ENCODE assay signal across 11 cellular contexts in genomic region chr4:137529432-137529831, GRCh38. TPM values are rescaled to one million over a fixed set of nuclear protein-coding genes. Genes with fewer than 3 reads are reported as not detected.
DNase-seq lines count a peak whose midpoint lies in the region; ATAC-seq and TF ChIP-seq lines count a peak whose summit lies in the region.
"Had no signal": no experiment of that assay in that cellular context is flagged by ENCODE, and none has a peak within 500 bp of the region (broad histone marks: within the 10 kb centered on the region; RNA-seq: fewer than 3 reads in every experiment).

No MANE protein-coding gene starts in this region.

- CTCF ChIA-PET in CD8-positive, alpha-beta T cell (lab: Charles Lee), result no interaction called here

- 42% methylated on average over 3 of the region's 5 CpGs for WGBS in right lobe of liver (ENCODE audit: insufficient coverage, low coverage, low lambda C conversion rate, missing lambda C conversion rate)
- 60 to 79% (median 68%) methylated on average over 5 of the region's 5 CpGs for WGBS in stomach, 5 donors

- H3K27me3 ChIP-seq in H7 (ENCODE audit: control insufficient read depth, insufficient read depth, low read length) (no peaks in the 10 kb centered on the region), right lobe of liver (no peaks in the 10 kb centered on the region), stomach (no peaks in the 10 kb centered on the region)
- no peaks in the 10 kb centered on the region for H3K27me3 ChIP-seq in CD8-positive, alpha-beta T cell (ENCODE audit: insufficient read depth, low read length)

- TF ChIP-seq EP300 in stomach (IDR thresholded peaks at IDR 0.05), result no peak

- intact Hi-C loops in right lobe of liver (cut with DNase I), result no loop called here
- intact Hi-C loops in stomach (cut with DNase I; ENCODE audit: low total_unique reads), result no loop called here
- intact Hi-C loops in CD8-positive, alpha-beta T cell (cut with DNase I, micrococcal nuclease), result no loop called here

- no peak overlapping the region for H3K27ac ChIP-seq in right lobe of liver
- H3K27ac ChIP-seq in stomach, result peak overlapping the region in 3 of 5 donors; percentile 77 to 88 (median 85)
- no peak overlapping the region for H3K27ac ChIP-seq in CD8-positive, alpha-beta T cell (ENCODE audit: low read depth, low read length)

- H3K4me3 Mint-ChIP-seq in CD8-positive, alpha-beta T cell, result no peak overlapping the region

- no peak overlapping the region for H3K27ac Mint-ChIP-seq in CD8-positive, alpha-beta T cell

- DNase-seq in H7 (no peak), choroid plexus epithelial cell (ENCODE audit: low read depth) (no peak), right lobe of liver (no peak), stomach (no peak), NCI-H69 (lab: John Stamatoyannopoulos, UW) (no peak), GOT3 (lab: John Stamatoyannopoulos, UW) (no peak)
- no peak for DNase-seq in CD8-positive, alpha-beta T cell
- DNase-seq: Calu3, mammary epithelial cell, NCI-H1694 had no signal

- H3K4me1 ChIP-seq in right lobe of liver (no peaks in the 10 kb centered on the region), stomach (peaks cover 0 to 25% (median 0%) of the 10 kb centered on the region in 4 donors)
- peaks cover 3% of the 10 kb centered on the region for H3K4me1 ChIP-seq in CD8-positive, alpha-beta T cell (ENCODE audit: insufficient read depth, low read length)

- no peaks in the 10 kb centered on the region for H3K27me3 Mint-ChIP-seq in CD8-positive, alpha-beta T cell (ENCODE audit: low read depth)

- peaks cover 16% of the 10 kb centered on the region for H3K36me3 ChIP-seq in H7 (replicated peaks; ENCODE audit: control insufficient read depth, insufficient read depth, low read length)
- H3K36me3 ChIP-seq in right lobe of liver, result no peaks in the 10 kb centered on the region
- H3K36me3 ChIP-seq in stomach, result no peaks in the 10 kb centered on the region
- no peaks in the 10 kb centered on the region for H3K36me3 ChIP-seq in CD8-positive, alpha-beta T cell (ENCODE audit: insufficient read depth, low read length)

- no peak for TF ChIP-seq POLR2A in right lobe of liver (IDR thresholded peaks at IDR 0.05)
- no peak for TF ChIP-seq POLR2A in stomach (IDR thresholded peaks at IDR 0.05)

- no peak for ATAC-seq in right lobe of liver
- ATAC-seq in GM19035 (IDR thresholded peaks at IDR 0.05; ENCODE audit: unreplicated experiment), result no peak
- no peak for ATAC-seq in CD8-positive, alpha-beta T cell

- no peak for TF ChIP-seq CTCF in choroid plexus epithelial cell (conservative IDR thresholded peaks at IDR 0.05; ENCODE audit: low read depth, low read length)
- no peak for TF ChIP-seq CTCF in right lobe of liver (IDR thresholded peaks at IDR 0.05)
- no peak for TF ChIP-seq CTCF in stomach (IDR thresholded peaks at IDR 0.05)
- no peak for TF ChIP-seq CTCF in CD8-positive, alpha-beta T cell (IDR thresholded peaks at IDR 0.05)

- H3K9me3 Mint-ChIP-seq in CD8-positive, alpha-beta T cell, result no peaks in the 10 kb centered on the region

- H3K4me3 ChIP-seq in H7 (ENCODE audit: insufficient read depth, low read depth, low read length), result peak overlapping the region; percentile 25
- H3K4me3 ChIP-seq in choroid plexus epithelial cell (ENCODE audit: low read depth, low read length), result peak overlapping the region; percentile 80
- H3K4me3 ChIP-seq in right lobe of liver, result peak overlapping the region in 2 of 3 donors; percentile 15 to 36
- H3K4me3 ChIP-seq in stomach, result peak overlapping the region; percentile 47 to 54 (median 52)
- no peak overlapping the region for H3K4me3 ChIP-seq in CD8-positive, alpha-beta T cell (ENCODE audit: low read depth, low read length)

- no peaks in the 10 kb centered on the region for H3K36me3 Mint-ChIP-seq in CD8-positive, alpha-beta T cell

- peaks cover 4% of the 10 kb centered on the region for H3K4me1 Mint-ChIP-seq in CD8-positive, alpha-beta T cell (ENCODE audit: low read depth)

- H3K9me3 ChIP-seq in right lobe of liver (no peaks in the 10 kb centered on the region), stomach (no peaks in the 10 kb centered on the region)
- no peaks in the 10 kb centered on the region for H3K9me3 ChIP-seq in CD8-positive, alpha-beta T cell (ENCODE audit: low read length)

- POLR2A ChIA-PET in CD8-positive, alpha-beta T cell (lab: Charles Lee), result no interaction called here

RNA-seq across cellular contexts. Expression of gene PCDH18, which starts 2.9 kb away (rescaled TPM):
- 26.7 and 35.6 TPM in 2 replicates for total RNA-seq in H7 (2014; rRNA removed; shearing (Covaris generic))
- 1 to 10 TPM; 1.3 to 2.6 (median 1.7) TPM for total RNA-seq in right lobe of liver
- total RNA-seq in stomach, result 10 to 100 TPM in 3 of 5 donors, 1 to 10 TPM in 1, under 1 TPM in 1; 0.58 to 99.1 (median 11.7) TPM
- 1 to 10 TPM; 1.3 to 8.4 (median 3.8) TPM for polyA plus RNA-seq in stomach
- not detected for total RNA-seq in CD8-positive, alpha-beta T cell

Comparison
In these comparisons a context has a peak if more than half of its experiments do, and no peak if none do; other contexts are left out.
1. H3K27ac ChIP-seq: peak in stomach (3 of 5); none in right lobe of liver (0 of 3) and CD8-positive, alpha-beta T cell (single experiment).